8 cellular contexts compared by ENCODE assay signal in genomic region chr10:13586676-13587355, GRCh38. TPM values are rescaled to one million over a fixed set of nuclear protein-coding genes. Genes with fewer than 3 reads are reported as not detected.
A peak's percentile ranks its signal among the peaks of the same experiment; 100 is the strongest.
DNase-seq lines count a peak whose midpoint lies in the region; ATAC-seq and TF ChIP-seq lines count a peak whose summit lies in the region.

TSS of gene PRPF18 (plus strand) at chr10:13586965. CDS start at chr10:13587087, 122 bp downstream.

- no peaks in the 10 kb centered on the region for H3K36me3 ChIP-seq in DOHH2 (ENCODE audit: control insufficient read depth, low read length)
- no peaks in the 10 kb centered on the region for H3K36me3 ChIP-seq in KMS-11 (ENCODE audit: insufficient read depth)
- H3K36me3 ChIP-seq in Panc1 (ENCODE audit: control insufficient read depth, insufficient read depth, low read length), result no peaks in the 10 kb centered on the region; the same call in 1 of the 2 replicates
- H3K36me3 ChIP-seq in esophagus (ENCODE audit: control insufficient read depth in 2 of 2, insufficient read depth in 2 of 2, low read length in 1 of 2), result peaks cover 0 to 5% of the 10 kb centered on the region in 2 donors
- no peaks in the 10 kb centered on the region for H3K36me3 ChIP-seq in mucosa of stomach (ENCODE audit: control insufficient read depth, insufficient read depth, low read length)

- no peaks in the 10 kb centered on the region for H4K20me1 ChIP-seq in DOHH2 (ENCODE audit: control insufficient read depth, insufficient read depth, low read depth, low read length)
- H4K20me1 ChIP-seq in KMS-11 (ENCODE audit: insufficient read depth), result no peaks in the 10 kb centered on the region

- in situ Hi-C loops in Panc1 (cut with HindIII; ENCODE audit: low pct_unique_long_range_greater_than_20kb, low sequenced_read_pairs), result no loop called here

- H3K4me2 ChIP-seq in DOHH2 (ENCODE audit: low read length) (peak within 1 kb of the TSS; percentile 93), KMS-11 (peak within 1 kb of the TSS; percentile 94)

- H3K27ac ChIP-seq in DOHH2 (ENCODE audit: low read depth, low read length), result no peak within 1 kb of the TSS
- peak within 1 kb of the TSS; percentile 31; the same call in 1 of the 2 replicates for H3K27ac ChIP-seq in KMS-11
- H3K27ac ChIP-seq in Panc1 (ENCODE audit: low read length), result peak within 1 kb of the TSS; percentile 74
- peak within 1 kb of the TSS in 1 of 2 donors; percentile 58 for H3K27ac ChIP-seq in esophagus (ENCODE audit: low read depth in 2 of 2, low read length in 1 of 2)

- H3K9me3 ChIP-seq in DOHH2 (ENCODE audit: control insufficient read depth, insufficient read depth, low read length) (no peaks in the 10 kb centered on the region), Panc1 (ENCODE audit: control insufficient read depth, insufficient read depth, low read depth, low read length) (no peaks in the 10 kb centered on the region), esophagus (ENCODE audit: control insufficient read depth in 2 of 2, insufficient read depth in 1 of 2, low read depth in 1 of 2, low read length in 1 of 2) (no peaks in the 10 kb centered on the region), mucosa of stomach (ENCODE audit: control insufficient read depth, low read length) (no peaks in the 10 kb centered on the region)

- no peaks in the 10 kb centered on the region for H3K9me2 ChIP-seq in DOHH2 (replicated peaks; ENCODE audit: control insufficient read depth, low read length)

- H3K4me3 ChIP-seq in DOHH2 (ENCODE audit: low read length) (peak within 1 kb of the TSS; percentile 89), KMS-11 (IDR thresholded peaks at IDR 0.05; ENCODE audit: insufficient read depth, low read depth, low read length) (no peak within 1 kb of the TSS), Panc1 (ENCODE audit: low read depth in 2 of 2, low read length in 2 of 2) (peak within 1 kb of the TSS; percentile 89 to 96), esophagus (ENCODE audit: low read depth in 1 of 2, low read length in 2 of 2) (peak within 1 kb of the TSS; percentile 91 to 99), mucosa of stomach (ENCODE audit: low read length) (peak within 1 kb of the TSS; percentile 100)

- H3K4me3 Mint-ChIP-seq in activated T-cell treated with anti-CD3 and anti-CD28 coated beads, Interleukin-2, amount 50 U/mL, for 4 hours, result peak within 1 kb of the TSS; percentile 99

- intact Hi-C loops in Panc1 (cut with micrococcal nuclease; ENCODE audit: unreplicated experiment), result loop anchor here (5.0 kb wide), 1 partner anchor 215 kb away; no protein-coding TSS in a partner anchor

- TF ChIP-seq CTCF in DOHH2 (IDR thresholded peaks at IDR 0.05; ENCODE audit: low read depth, low read length, poor library complexity, severe bottlenecking), result peak; percentile 94
- peak; percentile 94 for TF ChIP-seq CTCF in KMS-11 (conservative IDR thresholded peaks at IDR 0.05; ENCODE audit: low read depth, low read length)
- TF ChIP-seq CTCF in Panc1 (IDR thresholded peaks at IDR 0.05), result peak; percentile 96

- ATAC-seq in GM21737 (IDR thresholded peaks at IDR 0.05; ENCODE audit: unreplicated experiment) (peak; percentile 100), Panc1 (peak; percentile 99)
- peak; percentile 99 to 100 for ATAC-seq in activated T-cell treated with anti-CD3 and anti-CD28 coated beads, Interleukin-2, amount 50 U/mL, for 4 hours

- H3K27me3 Mint-ChIP-seq in activated T-cell treated with anti-CD3 and anti-CD28 coated beads, Interleukin-2, amount 50 U/mL, for 4 hours (ENCODE audit: low read depth), result peaks cover 19% of the 10 kb centered on the region

- BruUV-seq in Panc1 (replicated peaks; lab: Mats Ljungman, UMichigan), result no TSS peak

- peaks cover 5% of the 10 kb centered on the region for H3K36me3 Mint-ChIP-seq in activated T-cell treated with anti-CD3 and anti-CD28 coated beads, Interleukin-2, amount 50 U/mL, for 4 hours (ENCODE audit: insufficient read depth)

- POLR2A ChIA-PET in Panc1 (lab: Charles Lee), result no interaction called here

- H3K27me3 ChIP-seq in DOHH2 (ENCODE audit: control insufficient read depth, low read length), result no peaks in the 10 kb centered on the region
- H3K27me3 ChIP-seq in KMS-11 (ENCODE audit: insufficient read depth, low read depth), result no peaks in the 10 kb centered on the region
- H3K27me3 ChIP-seq in Panc1 (ENCODE audit: control insufficient read depth, insufficient read depth, low read length), result no peaks in the 10 kb centered on the region
- H3K27me3 ChIP-seq in esophagus (ENCODE audit: control insufficient read depth in 1 of 2, insufficient read depth in 2 of 2, low read length in 2 of 2), result no peaks in the 10 kb centered on the region
- no peaks in the 10 kb centered on the region for H3K27me3 ChIP-seq in mucosa of stomach (ENCODE audit: control insufficient read depth, insufficient read depth, low read length)

- peaks cover 31% of the 10 kb centered on the region for H3K4me1 Mint-ChIP-seq in activated T-cell treated with anti-CD3 and anti-CD28 coated beads, Interleukin-2, amount 50 U/mL, for 4 hours (ENCODE audit: low read depth)

- peak within 1 kb of the TSS; percentile 55; the same call in 1 of the 2 replicates for H3K9ac ChIP-seq in KMS-11
- H3K9ac ChIP-seq in mucosa of stomach (ENCODE audit: low read length), result peak within 1 kb of the TSS; percentile 98

- CTCF ChIA-PET in Panc1 (lab: Charles Lee), result interaction anchor here (0.7 kb wide), 1 partner anchor 120 kb away, joined by 3 read pairs; no protein-coding TSS in a partner anchor

- no peaks in the 10 kb centered on the region for H3K9me3 Mint-ChIP-seq in activated T-cell treated with anti-CD3 and anti-CD28 coated beads, Interleukin-2, amount 50 U/mL, for 4 hours

- H3K4me1 ChIP-seq in DOHH2 (ENCODE audit: control insufficient read depth, low read length) (peaks cover 14% of the 10 kb centered on the region), KMS-11 (ENCODE audit: low read depth, poor library complexity, severe bottlenecking) (peaks cover 19% of the 10 kb centered on the region), Panc1 (ENCODE audit: control insufficient read depth, insufficient read depth, low read length) (no peaks in the 10 kb centered on the region; the same call in 1 of the 2 replicates), esophagus (ENCODE audit: control insufficient read depth in 2 of 2, insufficient read depth in 2 of 2, low read length in 1 of 2) (peaks cover 0 to 8% of the 10 kb centered on the region in 2 donors), mucosa of stomach (ENCODE audit: control insufficient read depth, insufficient read depth, low read length) (peaks cover 9% of the 10 kb centered on the region)

- 0 out of 2 replicates have a peak, but pooled peaks cover 3% of the 10 kb centered on the region for H3F3A ChIP-seq in DOHH2 (ENCODE audit: control insufficient read depth, insufficient read depth)

- H2AFZ ChIP-seq in KMS-11 (ENCODE audit: low read depth), result peak within 1 kb of the TSS; percentile 84

- 0 to 1% methylated on average over 38 of the region's 38 CpGs for WGBS in esophagus, 2 donors

- peak; percentile 61 for DNase-seq in Panc1 (ENCODE audit: low read depth, low spot score)
- DNase-seq in activated T-cell treated with anti-CD3 and anti-CD28 coated beads, Interleukin-2, amount 50 U/mL, for 4 hours, result peak; percentile 91
- peak; percentile 87 to 88 for DNase-seq in stimulated activated CD8-positive, alpha-beta memory T cell treated with anti-CD3 and anti-CD28 coated beads, Interleukin-7, amount 100 ng/mL, for 1 hour (ENCODE audit: low read depth in 2 of 2)

- H3K79me2 ChIP-seq in DOHH2 (ENCODE audit: control insufficient read depth, low read length) (peaks cover 38% of the 10 kb centered on the region), KMS-11 (ENCODE audit: insufficient read depth, low read depth) (peaks cover 25% of the 10 kb centered on the region)

RNA-seq across cellular contexts. Expression of gene PRPF18, which starts in this region (rescaled TPM):
- 12.0 TPM for total RNA-seq in Panc1 (2021; ENCODE audit: unreplicated experiment)
- 6.5 TPM for polyA plus RNA-seq in Panc1 (2012; ENCODE audit: insufficient read length)
- 10 to 100 TPM; 24.5 to 26.9 (median 24.5) TPM for total RNA-seq in activated T-cell treated with anti-CD3 and anti-CD28 coated beads, Interleukin-2, amount 50 U/mL, for 4 hours
- polyA plus RNA-seq in esophagus, result 10 to 100 TPM in 1 of 2 donors, 1 to 10 TPM in 1; 6.6 to 13.4 TPM
